Comparison of ENCODE assay signal across 14 cellular contexts in the genomic region with DNA sequence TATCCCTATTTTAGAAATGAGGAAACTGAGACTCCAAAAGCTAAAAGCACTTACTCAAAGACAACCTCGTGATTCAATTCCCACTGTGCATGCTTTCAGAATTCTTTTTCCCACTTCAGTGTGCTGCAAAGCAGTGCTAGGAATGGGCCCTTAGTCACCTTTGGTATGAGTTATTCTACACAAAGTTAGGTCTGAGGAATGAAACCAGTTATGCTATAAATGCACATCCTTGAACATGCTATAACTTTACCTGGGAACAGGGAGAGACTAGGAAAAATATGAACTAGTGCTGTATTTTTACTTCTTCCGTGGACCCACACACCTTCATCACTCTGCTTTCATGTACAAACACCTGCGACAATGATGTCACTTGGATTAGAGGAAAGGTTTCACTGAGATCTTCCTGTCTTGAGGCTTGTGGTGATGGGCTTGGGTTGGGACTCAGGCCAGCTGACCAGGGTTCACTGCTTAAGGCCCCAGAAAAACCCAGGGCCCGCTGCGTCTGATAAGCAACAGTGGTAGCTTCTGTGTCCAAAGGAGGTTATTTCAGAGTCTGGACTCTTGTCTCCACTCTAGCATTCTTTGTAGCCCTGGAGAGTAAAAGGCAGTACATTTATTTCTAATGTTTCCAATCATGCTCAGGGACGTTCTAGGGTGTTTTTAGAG.
DNase-seq lines count a peak whose midpoint lies in the region; ATAC-seq, FAIRE-seq and TF ChIP-seq lines count a peak whose summit lies in the region.
"Had no signal": no experiment of that assay in that cellular context is flagged by ENCODE, and none has a peak within 500 bp of the region (broad histone marks: within the 10 kb centered on the region; RNA-seq: fewer than 3 reads in every experiment).

No MANE protein-coding gene starts in this region.

- TF ChIP-seq POLR2A in H1 (IDR thresholded peaks at IDR 0.05; ENCODE audit: control extremely low read depth in 1 of 2, low read depth in 2 of 2, low read length in 2 of 2) = no peak
- TF ChIP-seq POLR2A in esophagus squamous epithelium (IDR thresholded peaks at IDR 0.05) = no peak

- 70% methylated on average over 6 of the region's 6 CpGs; no CpG with 5 or more reads in 1 of the 2 experiments for WGBS in H1 (ENCODE audit: extremely low coverage in 1 of 2, insufficient coverage in 1 of 2, insufficient read length in 1 of 2, insufficient replicate concordance in 2 of 2, low coverage in 1 of 2, low lambda C conversion rate in 2 of 2, missing lambda C conversion rate in 1 of 2), 2 experiments
- whole genome bisulfite sequencing in esophagus squamous epithelium, 2 donors = 64 to 80% methylated on average over 4 to 6 of the region's 6 CpGs

- peak overlapping the region; percentile 29 for H3K4ac ChIP-seq in H1 (replicated peaks; ENCODE audit: insufficient read length, low read depth, low read length)

- FAIRE-seq in H1 (lab: Jason Lieb, UNC) = no peak
- FAIRE-seq: islet of Langerhans had no signal

- DNase-seq in NT2/D1 (ENCODE audit: low read depth, low spot score) = no peak
- DNase-seq in H1 (ENCODE audit: low read depth in 1 of 2, low spot score in 2 of 2) = no peak
- peak; percentile 39 for DNase-seq in medulla oblongata (ENCODE audit: extremely low spot score)
- DNase-seq in esophagus squamous epithelium (lab: John Stamatoyannopoulos, UW) = no peak
- DNase-seq in NCI-H2171 treated with DMSO at 0.1 percent for 48 hours (lab: John Stamatoyannopoulos, UW) = no peak
- no peak for DNase-seq in immature natural killer cell

- H3K14ac ChIP-seq in H1 (ENCODE audit: insufficient read length) = no peak overlapping the region

- H3K27me3 Mint-ChIP-seq in immature natural killer cell (ENCODE audit: low read depth in 3 of 3) = peaks cover 0 to 2% (median 0%) of the 10 kb centered on the region in 3 donors

- H3K56ac ChIP-seq in H1 (replicated peaks; ENCODE audit: insufficient read length, low read depth, low read length) = no peak overlapping the region

- H3K79me2 ChIP-seq in H1 (ENCODE audit: control insufficient read depth in 1 of 2, insufficient read depth in 2 of 2, low read length in 2 of 2) = no peaks in the 10 kb centered on the region; a peak in 1 of 4 replicates

- peak overlapping the region; percentile 31 for H4K5ac ChIP-seq in H1 (ENCODE audit: insufficient read length, low read depth, low read length)

- H2AFZ ChIP-seq in H1 (ENCODE audit: low read length) = no peak overlapping the region

- peak overlapping the region; percentile 42 for H3K9ac ChIP-seq in NT2/D1 (ENCODE audit: insufficient read length, low read depth)
- no peak overlapping the region for H3K9ac ChIP-seq in H1 (replicated peaks in 1 of 4; ENCODE audit: extremely low read depth in 1 of 4, low read depth in 3 of 4, low read length in 3 of 4)
- H3K9ac ChIP-seq: SK-N-SH had no signal

- no peak overlapping the region for H4K91ac ChIP-seq in H1 (replicated peaks; ENCODE audit: insufficient read length, low read length)

- H2AK5ac ChIP-seq in H1 (ENCODE audit: low read depth, low read length) = 0 out of 2 replicates have a peak overlapping the region, but pooled peaks have one; percentile 14

- TF ChIP-seq CTCF in H1 (IDR thresholded peaks at IDR 0.05; ENCODE audit: control extremely low read depth in 1 of 3, insufficient read depth in 1 of 3, low read depth in 1 of 3, low read length in 3 of 3) = no peak
- TF ChIP-seq CTCF in esophagus squamous epithelium (IDR thresholded peaks at IDR 0.05) = no peak

- H3K27me3 ChIP-seq in NT2/D1 (ENCODE audit: insufficient read depth, insufficient read length) = no peaks in the 10 kb centered on the region
- no peaks in the 10 kb centered on the region for H3K27me3 ChIP-seq in H1 (replicated peaks in 1 of 4; ENCODE audit: control insufficient read depth in 3 of 4, extremely low read depth in 1 of 4, insufficient read depth in 3 of 4, low read length in 3 of 4)
- no peaks in the 10 kb centered on the region for H3K27me3 ChIP-seq in esophagus squamous epithelium
- H3K27me3 ChIP-seq: vagina had no signal

- POLR2A ChIA-PET in H1 (lab: Charles Lee; ENCODE audit: partially characterized antibody) = interaction anchor here (0.6 kb wide), 1 partner anchor 1498 kb away, joined by 3 read pairs; no protein-coding TSS in a partner anchor

- intact Hi-C loops in esophagus squamous epithelium (cut with DNase I) = no loop called here

- H4K8ac ChIP-seq in H1 (ENCODE audit: extremely low read depth, insufficient read depth, low read length) = no peak overlapping the region

- no peak overlapping the region for H3K18ac ChIP-seq in H1 (ENCODE audit: extremely low read depth, low read length)

- TF ChIP-seq RAD21 in H1 (IDR thresholded peaks at IDR 0.05 in 1 of 2, conservative IDR thresholded peaks at IDR 0.05 in 1 of 2; ENCODE audit: low read depth in 2 of 2, low read length in 2 of 2) = no peak

- H3K27ac ChIP-seq in H1 (ENCODE audit: low read depth, low read length) = no peak overlapping the region
- no peak overlapping the region for H3K27ac ChIP-seq in esophagus squamous epithelium
- H3K27ac ChIP-seq: neutrophil, vagina had no signal

- H3K27ac Mint-ChIP-seq in immature natural killer cell = no peak overlapping the region
- H3K27ac Mint-ChIP-seq: activated CD4-positive, alpha-beta T cell treated with anti-CD3 and anti-CD28 coated beads, Interleukin-2, amount 10 ng/mL, durations not matched to agents 24 days and 14 days had no signal

- H4K20me1 ChIP-seq in H1 (replicated peaks in 1 of 2; ENCODE audit: control insufficient read depth in 1 of 2, insufficient read depth in 2 of 2, low read length in 2 of 2) = no peaks in the 10 kb centered on the region

- no peak overlapping the region for H3K4me3 ChIP-seq in NT2/D1 (ENCODE audit: insufficient read length, low read depth)
- peak overlapping the region in 1 of 4 experiments; percentile 34; a peak in 1 of 8 replicates for H3K4me3 ChIP-seq in H1 (ENCODE audit: extremely low read depth in 1 of 4, insufficient read depth in 2 of 4, low read depth in 3 of 4, low read length in 4 of 4)
- no peak overlapping the region for H3K4me3 ChIP-seq in esophagus squamous epithelium
- H3K4me3 ChIP-seq: vagina had no signal

- H3K4me3 Mint-ChIP-seq in immature natural killer cell = no peak overlapping the region

- H3K4me2 ChIP-seq in H1 (ENCODE audit: insufficient read depth in 1 of 2, low read depth in 2 of 2, low read length in 2 of 2) = peak overlapping the region; percentile 56 to 61
- H3K4me2 ChIP-seq: SK-N-SH had no signal

- H3K23ac ChIP-seq in H1 (ENCODE audit: insufficient read length) = no peak overlapping the region

- peaks cover 6 to 9% of the 10 kb centered on the region in 2 donors for H3K4me1 Mint-ChIP-seq in immature natural killer cell

- CTCF ChIA-PET in H1 (lab: Charles Lee; ENCODE audit: partially characterized antibody) = interaction anchor here (0.7 to 6.1 kb wide), 10 partner anchors 9 to 271 kb away, joined by 3 to 46 read pairs (median 3); no protein-coding TSS in a partner anchor

- H2BK20ac ChIP-seq in H1 (ENCODE audit: low read length) = peak overlapping the region; percentile 13; the same call in 1 of the 2 replicates

- H3K36me3 ChIP-seq in NT2/D1 (ENCODE audit: insufficient read depth, insufficient read length, low read length) = no peaks in the 10 kb centered on the region
- no peaks in the 10 kb centered on the region for H3K36me3 ChIP-seq in H1 (ENCODE audit: control insufficient read depth in 2 of 4, insufficient read depth in 4 of 4, low read length in 3 of 4)
- H3K36me3 ChIP-seq in esophagus squamous epithelium = no peaks in the 10 kb centered on the region
- H3K36me3 ChIP-seq: neutrophil, vagina had no signal

- ATAC-seq in GM18498 (IDR thresholded peaks at IDR 0.05; ENCODE audit: unreplicated experiment) (peak; percentile 3), GM21576 (IDR thresholded peaks at IDR 0.05; ENCODE audit: unreplicated experiment) (no peak)

- 0 out of 2 replicates have a peak overlapping the region, but pooled peaks have one; percentile 19 for H2BK12ac ChIP-seq in H1 (ENCODE audit: low read depth, low read length)

- no peaks in the 10 kb centered on the region for H3K79me1 ChIP-seq in H1 (ENCODE audit: low read depth, low read length)

- 0 out of 2 replicates have a peak overlapping the region, but pooled peaks have one; percentile 13 for H2BK5ac ChIP-seq in H1 (ENCODE audit: low read depth, low read length)

- H3K36me3 Mint-ChIP-seq in immature natural killer cell = no peaks in the 10 kb centered on the region
- H3K36me3 Mint-ChIP-seq: CD4-positive, CD25-positive, alpha-beta regulatory T cell had no signal

- H2BK15ac ChIP-seq in H1 (ENCODE audit: low read length) = no peak overlapping the region

- H3K23me2 ChIP-seq in H1 (ENCODE audit: low read depth, low read length) = no peaks in the 10 kb centered on the region

- H3K9me3 Mint-ChIP-seq in immature natural killer cell = no peaks in the 10 kb centered on the region
- H3K9me3 Mint-ChIP-seq: activated CD4-positive, alpha-beta T cell treated with anti-CD3 and anti-CD28 coated beads, Interleukin-2, amount 10 ng/mL, durations not matched to agents 24 days and 14 days had no signal

- H3K4me1 ChIP-seq in NT2/D1 (ENCODE audit: insufficient read depth, insufficient read length) (peaks cover 10% of the 10 kb centered on the region), H1 (replicated peaks in 1 of 4; ENCODE audit: control insufficient read depth in 3 of 4, insufficient read depth in 4 of 4, low read length in 3 of 4) (peaks cover 9 to 32% (median 21%) of the 10 kb centered on the region in 4 experiments), esophagus squamous epithelium (peaks cover 0 to 9% (median 0%) of the 10 kb centered on the region in 3 donors)

- no peaks in the 10 kb centered on the region for H3K9me3 ChIP-seq in NT2/D1 (ENCODE audit: insufficient read depth, low read length)
- no peaks in the 10 kb centered on the region for H3K9me3 ChIP-seq in H1 (ENCODE audit: insufficient read depth in 2 of 2, low read depth in 1 of 2, low read length in 1 of 2)
- H3K9me3 ChIP-seq in esophagus squamous epithelium = no peaks in the 10 kb centered on the region
- H3K9me3 ChIP-seq: neutrophil, SK-N-SH, vagina had no signal

- no peak for TF ChIP-seq EP300 in H1 (IDR thresholded peaks at IDR 0.05; ENCODE audit: borderline replicate concordance in 1 of 2, low read depth in 2 of 2, low read length in 2 of 2)

- peak overlapping the region; percentile 24 for H2BK120ac ChIP-seq in H1 (replicated peaks; ENCODE audit: low read depth, low read length)

TF ChIP-seq in H1, 55 proteins besides CTCF, POLR2A, EP300 and RAD21 (continues in another document):
- TF ChIP-seq, protein P1, sequence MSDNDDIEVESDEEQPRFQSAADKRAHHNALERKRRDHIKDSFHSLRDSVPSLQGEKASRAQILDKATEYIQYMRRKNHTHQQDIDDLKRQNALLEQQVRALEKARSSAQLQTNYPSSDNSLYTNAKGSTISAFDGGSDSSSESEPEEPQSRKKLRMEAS (IDR thresholded peaks at IDR 0.05) = no peak
- no peak for TF ChIP-seq SRF (IDR thresholded peaks at IDR 0.05; ENCODE audit: low read depth, low read length)
